8 cellular contexts compared by ENCODE assay signal in genomic region chr13:48000559-48001126, GRCh38. TPM values are rescaled to one million over a fixed set of nuclear protein-coding genes. Genes with fewer than 3 reads are reported as not detected.
DNase-seq lines count a peak whose midpoint lies in the region; ATAC-seq and TF ChIP-seq lines count a peak whose summit lies in the region.

No MANE protein-coding gene starts in this region.

- peak overlapping the region; percentile 82 to 93 for H3K4me3 ChIP-seq in Panc1 (ENCODE audit: low read depth in 2 of 2, low read length in 2 of 2)
- peak overlapping the region; percentile 97 for H3K4me3 ChIP-seq in effector memory CD4-positive, alpha-beta T cell (ENCODE audit: insufficient read depth, low read depth, low read length, poor library complexity, severe bottlenecking)
- H3K4me3 ChIP-seq in mononuclear cell (ENCODE audit: low read length): peak overlapping the region; percentile 98

- H3K27ac ChIP-seq in Panc1 (ENCODE audit: low read length): peak overlapping the region; percentile 78
- H3K27ac ChIP-seq in effector memory CD4-positive, alpha-beta T cell (ENCODE audit: insufficient read depth, low read length, poor library complexity, severe bottlenecking): peak overlapping the region; percentile 61

- H3K27me3 ChIP-seq in Panc1 (ENCODE audit: control insufficient read depth, insufficient read depth, low read length): no peaks in the 10 kb centered on the region
- no peaks in the 10 kb centered on the region for H3K27me3 ChIP-seq in effector memory CD4-positive, alpha-beta T cell (replicated peaks; ENCODE audit: control insufficient read depth, insufficient read depth, low read length, poor library complexity, severe bottlenecking)
- no peaks in the 10 kb centered on the region for H3K27me3 ChIP-seq in mononuclear cell (ENCODE audit: insufficient read depth, low read length)

- H3K9me3 ChIP-seq in Panc1 (ENCODE audit: control insufficient read depth, insufficient read depth, low read depth, low read length): no peaks in the 10 kb centered on the region
- no peaks in the 10 kb centered on the region for H3K9me3 ChIP-seq in effector memory CD4-positive, alpha-beta T cell (ENCODE audit: control insufficient read depth, low read length)
- H3K9me3 ChIP-seq in mononuclear cell (ENCODE audit: low read depth, low read length): no peaks in the 10 kb centered on the region

- H3K4me1 ChIP-seq in Panc1 (ENCODE audit: control insufficient read depth, insufficient read depth, low read length) (no peaks in the 10 kb centered on the region), mononuclear cell (ENCODE audit: insufficient read depth, low read length) (peaks cover 27% of the 10 kb centered on the region)
- H3K4me1 ChIP-seq in effector memory CD4-positive, alpha-beta T cell (ENCODE audit: control insufficient read depth, insufficient read depth, low read length, poor library complexity, severe bottlenecking): no peaks in the 10 kb centered on the region

- ATAC-seq in HG02763 (IDR thresholded peaks at IDR 0.05; ENCODE audit: unreplicated experiment): peak; percentile 37
- peak; percentile 67 for ATAC-seq in Panc1

- TF ChIP-seq CTCF in Panc1 (IDR thresholded peaks at IDR 0.05): no peak

- peak; percentile 3 for DNase-seq in stimulated activated CD4-positive, alpha-beta T cell treated with anti-CD3 and anti-CD28 coated beads, Interleukin-1b, Interleukin-23, amount 100 ng/mL, for 48 hours
- no peak for DNase-seq in stimulated activated CD4-positive, alpha-beta T cell treated with anti-CD3 and anti-CD28 coated beads, Interleukin-2, amount 100 ng/mL, for 24 hours
- DNase-seq in Panc1 (ENCODE audit: low read depth, low spot score) (no peak), SIG-M5 treated with dmso at 0.1 percent for 504 hours (lab: John Stamatoyannopoulos, UW; ENCODE audit: unreplicated experiment) (no peak), globus pallidus (ENCODE audit: low spot score) (no peak)
- DNase-seq in effector memory CD4-positive, alpha-beta T cell: peak in 1 of 3 donors; percentile 0

- CTCF ChIA-PET in Panc1 (lab: Charles Lee): no interaction called here

- H3K36me3 ChIP-seq in Panc1 (ENCODE audit: control insufficient read depth, insufficient read depth, low read length): no peaks in the 10 kb centered on the region; the same call in 1 of the 2 replicates
- H3K36me3 ChIP-seq in effector memory CD4-positive, alpha-beta T cell (ENCODE audit: control insufficient read depth, insufficient read depth, low read length): no peaks in the 10 kb centered on the region

- no TSS peak for BruUV-seq in Panc1 (replicated peaks; lab: Mats Ljungman, UMichigan)

- POLR2A ChIA-PET in Panc1 (lab: Charles Lee): no interaction called here

- intact Hi-C loops in Panc1 (cut with micrococcal nuclease; ENCODE audit: unreplicated experiment): no loop called here

- in situ Hi-C loops in Panc1 (cut with HindIII; ENCODE audit: low pct_unique_long_range_greater_than_20kb, low sequenced_read_pairs): no loop called here

RNA-seq across cellular contexts. Expression of gene SUCLA2, which starts 0.4 kb away (rescaled TPM):
- total RNA-seq in Panc1 (2021; ENCODE audit: unreplicated experiment): 28.1 TPM
- polyA plus RNA-seq in Panc1 (2012; ENCODE audit: insufficient read length): 27.1 TPM
- total RNA-seq in mononuclear cell: 33.5 TPM

RNA-seq across cellular contexts. Expression of gene NUDT15, which starts 36.9 kb away (rescaled TPM):
- total RNA-seq in Panc1 (2021; ENCODE audit: unreplicated experiment) (18.9 TPM), mononuclear cell (8.5 TPM)
- polyA plus RNA-seq in Panc1 (2012; ENCODE audit: insufficient read length): 6.8 TPM
